ENCODE assay signal across 8 cellular contexts in the genomic region with DNA sequence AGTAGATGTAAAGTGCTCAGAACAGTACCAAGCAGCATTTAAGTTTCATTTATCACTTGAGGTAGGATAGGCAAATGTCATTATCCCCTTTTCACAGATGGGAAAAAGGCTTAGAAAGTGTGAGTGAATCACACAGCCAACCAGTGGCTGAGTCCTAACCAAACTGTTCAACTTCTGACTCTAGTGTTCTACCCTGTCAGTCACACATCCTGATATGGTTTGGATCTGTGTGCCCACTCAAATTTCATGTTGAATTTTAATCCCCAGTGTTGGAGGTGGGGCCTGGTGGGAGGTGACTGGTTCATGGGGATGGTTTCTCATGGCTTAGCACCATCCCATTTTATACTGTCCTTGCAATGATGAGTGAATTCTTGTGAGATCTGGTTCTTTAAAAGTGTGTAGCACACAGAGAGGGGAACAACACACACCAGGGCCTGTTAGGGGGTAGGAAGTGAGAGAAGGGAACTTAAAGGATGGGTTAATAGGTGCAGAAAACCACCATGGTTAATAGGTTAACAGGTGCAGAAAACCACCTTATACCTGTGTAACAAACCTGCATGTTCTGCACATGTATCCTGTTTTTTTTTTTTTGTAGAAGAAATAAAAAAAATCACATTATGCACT.
DNase-seq lines count a peak whose midpoint lies in the region; ATAC-seq and TF ChIP-seq lines count a peak whose summit lies in the region.

No MANE protein-coding gene starts in this region.

- no peak overlapping the region for H3K4me3 Mint-ChIP-seq in activated CD4-positive, alpha-beta memory T cell treated with anti-CD3 and anti-CD28 coated beads for 36 hours
- H3K4me3 Mint-ChIP-seq in activated CD4-positive, alpha-beta memory T cell treated with anti-CD3 and anti-CD28 coated beads, Interleukin-2, amount 10 ng/mL, durations not matched to agents 7 days and 5 days = no peak overlapping the region
- H3K4me3 Mint-ChIP-seq in activated T-cell treated with anti-CD3 and anti-CD28 coated beads, Interleukin-2, amount 50 U/mL, for 72 hours = peak overlapping the region; percentile 35 to 40

- intact Hi-C loops in activated CD4-positive, alpha-beta memory T cell treated with anti-CD3 and anti-CD28 coated beads for 36 hours (cut with micrococcal nuclease) = loop anchor here (1.0 to 5.0 kb wide), 6 partner anchors 13 to 351 kb away; partner anchors contain the start of gene KBTBD8
- intact Hi-C loops in OCI-LY7 (cut with micrococcal nuclease; ENCODE audit: unreplicated experiment) = no loop called here

- H3K36me3 ChIP-seq in OCI-LY7 (ENCODE audit: insufficient read depth, low read length) = no peaks in the 10 kb centered on the region

- ATAC-seq in HG02981 (IDR thresholded peaks at IDR 0.05; ENCODE audit: unreplicated experiment) = peak; percentile 90
- peak; percentile 97 to 98 for ATAC-seq in activated T-cell treated with anti-CD3 and anti-CD28 coated beads, Interleukin-2, amount 50 U/mL, for 72 hours (replicated peaks in 1 of 2)

- BruUV-seq in OCI-LY7 (replicated peaks; lab: Mats Ljungman, UMichigan) = no TSS peak

- no peak for TF ChIP-seq CTCF in OCI-LY7 (conservative IDR thresholded peaks at IDR 0.05; ENCODE audit: low read length)

- H3K4me3 ChIP-seq in OCI-LY7 (ENCODE audit: low read depth, low read length, poor library complexity, severe bottlenecking) = no peak overlapping the region

- H2AFZ ChIP-seq in OCI-LY7 (ENCODE audit: low read length) = no peak overlapping the region

- peaks cover 12% of the 10 kb centered on the region for H3K4me1 Mint-ChIP-seq in activated CD4-positive, alpha-beta memory T cell treated with anti-CD3 and anti-CD28 coated beads for 36 hours (ENCODE audit: low read depth)
- peaks cover 9% of the 10 kb centered on the region for H3K4me1 Mint-ChIP-seq in activated CD4-positive, alpha-beta memory T cell treated with anti-CD3 and anti-CD28 coated beads, Interleukin-2, amount 10 ng/mL, durations not matched to agents 7 days and 5 days
- peaks cover 25% of the 10 kb centered on the region for H3K4me1 Mint-ChIP-seq in activated T-cell treated with anti-CD3 and anti-CD28 coated beads, Interleukin-2, amount 50 U/mL, for 72 hours (ENCODE audit: low read depth)

- H3K27ac ChIP-seq in OCI-LY7 (ENCODE audit: low read depth, low read length, poor library complexity, severe bottlenecking) = no peak overlapping the region

- no peaks in the 10 kb centered on the region for H3K79me2 ChIP-seq in OCI-LY7 (ENCODE audit: insufficient read depth, low read depth, low read length)

- H3K27me3 Mint-ChIP-seq in activated CD4-positive, alpha-beta memory T cell treated with anti-CD3 and anti-CD28 coated beads for 36 hours = peaks cover 5% of the 10 kb centered on the region
- H3K27me3 Mint-ChIP-seq in activated CD4-positive, alpha-beta memory T cell treated with anti-CD3 and anti-CD28 coated beads, Interleukin-2, amount 10 ng/mL, durations not matched to agents 7 days and 5 days = peaks cover 7% of the 10 kb centered on the region
- H3K27me3 Mint-ChIP-seq in activated T-cell treated with anti-CD3 and anti-CD28 coated beads, Interleukin-2, amount 50 U/mL, for 72 hours (ENCODE audit: low read depth) = peaks cover 28% of the 10 kb centered on the region

- H3K27ac Mint-ChIP-seq in activated CD4-positive, alpha-beta memory T cell treated with anti-CD3 and anti-CD28 coated beads for 36 hours = no peak overlapping the region
- no peak overlapping the region for H3K27ac Mint-ChIP-seq in activated CD4-positive, alpha-beta memory T cell treated with anti-CD3 and anti-CD28 coated beads, Interleukin-2, amount 10 ng/mL, durations not matched to agents 7 days and 5 days
- H3K27ac Mint-ChIP-seq in activated T-cell treated with anti-CD3 and anti-CD28 coated beads, Interleukin-2, amount 50 U/mL, for 72 hours = peak overlapping the region; percentile 11

- CTCF ChIA-PET in activated CD4-positive, alpha-beta memory T cell treated with anti-CD3 and anti-CD28 coated beads for 36 hours (lab: Charles Lee) = interaction anchor here (0.9 to 1.2 kb wide), 2 partner anchors 21 to 236 kb away, joined by 3 to 4 read pairs; no protein-coding TSS in a partner anchor
- CTCF ChIA-PET in activated CD4-positive, alpha-beta memory T cell treated with anti-CD3 and anti-CD28 coated beads, Interleukin-2, amount 10 ng/mL, durations not matched to agents 7 days and 5 days (lab: Charles Lee) = no interaction called here
- CTCF ChIA-PET in OCI-LY7 (lab: Charles Lee; ENCODE audit: unreplicated experiment) = no interaction called here

- no peaks in the 10 kb centered on the region for H3K4me1 ChIP-seq in OCI-LY7 (ENCODE audit: insufficient read depth, low read length, poor library complexity, severe bottlenecking)

- H3K9me3 ChIP-seq in OCI-LY7 (ENCODE audit: low read length) = no peaks in the 10 kb centered on the region

- H3K9me2 ChIP-seq in OCI-LY7 (ENCODE audit: insufficient read depth, low read length) = no peaks in the 10 kb centered on the region

- peak; percentile 69 for DNase-seq in activated CD4-positive, alpha-beta memory T cell treated with anti-CD3 and anti-CD28 coated beads for 36 hours
- no peak for DNase-seq in activated CD4-positive, alpha-beta memory T cell treated with anti-CD3 and anti-CD28 coated beads, Interleukin-2, amount 10 ng/mL, durations not matched to agents 7 days and 5 days
- peak; percentile 45 to 62 for DNase-seq in activated T-cell treated with anti-CD3 and anti-CD28 coated beads, Interleukin-2, amount 50 U/mL, for 72 hours
- DNase-seq in stimulated activated CD8-positive, alpha-beta memory T cell treated with anti-CD3 and anti-CD28 coated beads, Interleukin-2, amount 100 ng/mL, for 48 hours (ENCODE audit: low read depth in 2 of 2) = peak; percentile 2 to 33
- DNase-seq in hippocampal formation (lab: John Stamatoyannopoulos, UW) (no peak), OCI-LY7 (ENCODE audit: low spot score) (no peak), superior temporal gyrus (ENCODE audit: extremely low spot score) (no peak)

- POLR2A ChIA-PET in activated CD4-positive, alpha-beta memory T cell treated with anti-CD3 and anti-CD28 coated beads for 36 hours (lab: Charles Lee) = no interaction called here
- POLR2A ChIA-PET in activated CD4-positive, alpha-beta memory T cell treated with anti-CD3 and anti-CD28 coated beads, Interleukin-2, amount 10 ng/mL, durations not matched to agents 7 days and 5 days (lab: Charles Lee) = no interaction called here
- POLR2A ChIA-PET in OCI-LY7 (lab: Charles Lee) = no interaction called here

- H4K20me1 ChIP-seq in OCI-LY7 (ENCODE audit: insufficient read depth, low read length) = no peaks in the 10 kb centered on the region

- no peak overlapping the region for H3K4me2 ChIP-seq in OCI-LY7 (ENCODE audit: low read length)

- H3K9me3 Mint-ChIP-seq in activated CD4-positive, alpha-beta memory T cell treated with anti-CD3 and anti-CD28 coated beads for 36 hours = peaks cover 7% of the 10 kb centered on the region
- peaks cover 2% of the 10 kb centered on the region for H3K9me3 Mint-ChIP-seq in activated CD4-positive, alpha-beta memory T cell treated with anti-CD3 and anti-CD28 coated beads, Interleukin-2, amount 10 ng/mL, durations not matched to agents 7 days and 5 days
- H3K9me3 Mint-ChIP-seq in activated T-cell treated with anti-CD3 and anti-CD28 coated beads, Interleukin-2, amount 50 U/mL, for 72 hours = peaks cover 3 to 6% of the 10 kb centered on the region in 2 donors

- peaks cover 3% of the 10 kb centered on the region for H3K36me3 Mint-ChIP-seq in activated CD4-positive, alpha-beta memory T cell treated with anti-CD3 and anti-CD28 coated beads for 36 hours
- no peaks in the 10 kb centered on the region for H3K36me3 Mint-ChIP-seq in activated CD4-positive, alpha-beta memory T cell treated with anti-CD3 and anti-CD28 coated beads, Interleukin-2, amount 10 ng/mL, durations not matched to agents 7 days and 5 days (ENCODE audit: low read depth)
- H3K36me3 Mint-ChIP-seq in activated T-cell treated with anti-CD3 and anti-CD28 coated beads, Interleukin-2, amount 50 U/mL, for 72 hours (ENCODE audit: insufficient read depth in 2 of 2) = peaks cover 3 to 7% of the 10 kb centered on the region in 2 donors

Comparison
In these comparisons a context has a peak if more than half of its experiments do, and no peak if none do; other contexts are left out.
1. DNase-seq: peak in activated CD4-positive, alpha-beta memory T cell treated with anti-CD3 and anti-CD28 coated beads for 36 hours (single experiment), activated T-cell treated with anti-CD3 and anti-CD28 coated beads, Interleukin-2, amount 50 U/mL, for 72 hours (2 of 2) and stimulated activated CD8-positive, alpha-beta memory T cell treated with anti-CD3 and anti-CD28 coated beads, Interleukin-2, amount 100 ng/mL, for 48 hours (2 of 2); none in activated CD4-positive, alpha-beta memory T cell treated with anti-CD3 and anti-CD28 coated beads, Interleukin-2, amount 10 ng/mL, durations not matched to agents 7 days and 5 days (single experiment), hippocampal formation (0 of 2), OCI-LY7 (single experiment) and superior temporal gyrus (single experiment).
2. H3K4me3 Mint-ChIP-seq: peak in activated T-cell treated with anti-CD3 and anti-CD28 coated beads, Interleukin-2, amount 50 U/mL, for 72 hours (2 of 2); none in activated CD4-positive, alpha-beta memory T cell treated with anti-CD3 and anti-CD28 coated beads for 36 hours (single experiment) and activated CD4-positive, alpha-beta memory T cell treated with anti-CD3 and anti-CD28 coated beads, Interleukin-2, amount 10 ng/mL, durations not matched to agents 7 days and 5 days (single experiment).